Comparison of ENCODE assay signal across 17 cellular contexts in genomic region chr21:42563261-42564045, GRCh38. TPM values are rescaled to one million over a fixed set of nuclear protein-coding genes. Genes with fewer than 3 reads are reported as not detected.
DNase-seq lines count a peak whose midpoint lies in the region; ATAC-seq, FAIRE-seq and TF ChIP-seq lines count a peak whose summit lies in the region.
"Had no signal": no experiment of that assay in that cellular context is flagged by ENCODE, and none has a peak within 500 bp of the region (broad histone marks: within the 10 kb centered on the region; RNA-seq: fewer than 3 reads in every experiment).

No MANE protein-coding gene starts in this region.

- H3K27me3 ChIP-seq in K562 (ENCODE audit: control insufficient read depth in 2 of 2, insufficient read depth in 2 of 2, low read length in 2 of 2): peaks cover 17 to 65% of the 10 kb centered on the region in 2 experiments
- H3K27me3 ChIP-seq in spleen (replicated peaks in 1 of 7): no peaks in the 10 kb centered on the region

- CTCF ChIA-PET in K562 (lab: Yijun Ruan, JAX; ENCODE audit: low intra/inter-chr PET ratio): no interaction called here

- DNase-seq in activated CD4-positive, CD25-positive, alpha-beta regulatory T cell treated with anti-CD3 and anti-CD28 coated beads, Interleukin-2, amount 50 U/mL, for 72 hours: peak; percentile 13
- no peak for DNase-seq in activated CD4-positive, CD25-positive, alpha-beta regulatory T cell (lab: John Stamatoyannopoulos, UW)
- DNase-seq in K562 (ENCODE audit: extremely low read depth in 1 of 4, low spot score in 3 of 4) (peak in 2 of 4 experiments; percentile 50 to 56), kidney (peak; percentile 52), spleen (peak; percentile 57), KBM-7 (no peak)
- DNase-seq: activated B cell treated with CpG ODN at 0.5 μM for 24 hours; effector CD4-positive, alpha-beta T cell; GDM1; left ventricle myocardium inferior; MM.1S; trophoblast cell had no signal

- ATAC-seq in K562: peak; percentile 22; the same call in 2 of the 3 replicates
- ATAC-seq in GM21529 (IDR thresholded peaks at IDR 0.05; ENCODE audit: unreplicated experiment): no peak
- no peak for ATAC-seq in GM21825 (IDR thresholded peaks at IDR 0.05; ENCODE audit: unreplicated experiment)
- ATAC-seq: GM12878, Right ventricle myocardium inferior had no signal

- no peak overlapping the region for H2AFZ ChIP-seq in K562 (ENCODE audit: low read depth, low read length)

- no peak overlapping the region for H3K4me2 ChIP-seq in K562 (ENCODE audit: insufficient read depth, low read length)

- H3K9me3 ChIP-seq in K562 (replicated peaks; ENCODE audit: control insufficient read depth, insufficient read depth, low read depth, low read length) (no peaks in the 10 kb centered on the region), kidney (ENCODE audit: control insufficient read depth in 1 of 2, low read length in 2 of 2) (no peaks in the 10 kb centered on the region), spleen (no peaks in the 10 kb centered on the region)
- H3K9me3 ChIP-seq: left ventricle myocardium inferior had no signal

- TF ChIP-seq POLR2A in K562 (conservative IDR thresholded peaks at IDR 0.05) (no peak), spleen (IDR thresholded peaks at IDR 0.05) (no peak)

- in situ Hi-C loops in K562 (cut with MboI) (no loop called here), KBM-7 (cut with MboI; ENCODE audit: low pct_unique_long_range_greater_than_20kb, low sequenced_read_pairs) (loop anchor here (25.0 kb wide), 1 partner anchor 99 kb away; the partner anchor contains the start of gene PDE9A)

- 19% methylated on average over 23 of the region's 23 CpGs for WGBS in K562 (ENCODE audit: insufficient coverage, low coverage, missing lambda C conversion rate)
- 86 to 92% (median 88%) methylated on average over 20 to 23 of the region's 23 CpGs for WGBS in spleen, 5 donors

- TF ChIP-seq CTCF in K562 (IDR thresholded peaks at IDR 0.05 in 2 of 3, conservative IDR thresholded peaks at IDR 0.05 in 1 of 3; ENCODE audit: insufficient read depth in 2 of 3, low read depth in 1 of 3, low read length in 3 of 3): peak in 2 of 3 experiments; percentile 9 to 33; a peak in 1 of 6 replicates
- no peak for TF ChIP-seq CTCF in kidney (IDR thresholded peaks at IDR 0.05; ENCODE audit: borderline replicate concordance, extremely low read depth, insufficient read depth)
- TF ChIP-seq CTCF in spleen (IDR thresholded peaks at IDR 0.05 in 8 of 11, conservative IDR thresholded peaks at IDR 0.05 in 3 of 11): no peak

- intact Hi-C loops in K562 (cut with micrococcal nuclease) (no loop called here), kidney (cut with DNase I) (no loop called here), spleen (cut with DNase I; ENCODE audit: low total_unique reads) (no loop called here)

- H3K9ac ChIP-seq in K562 (ENCODE audit: insufficient read depth in 1 of 2, low read depth in 2 of 2, low read length in 2 of 2) (no peak overlapping the region), kidney (ENCODE audit: low read length in 2 of 2) (no peak overlapping the region)

- H3K36me3 ChIP-seq in K562 (ENCODE audit: control insufficient read depth, insufficient read depth, low read length) (no peaks in the 10 kb centered on the region), kidney (ENCODE audit: control insufficient read depth in 1 of 2, insufficient read depth in 2 of 2, low read length in 2 of 2) (no peaks in the 10 kb centered on the region), spleen (peaks cover 0 to 100% (median 79%) of the 10 kb centered on the region in 6 donors)

- H3K4me3 ChIP-seq in K562 (no peak overlapping the region), kidney (ENCODE audit: low read length in 2 of 2) (no peak overlapping the region), spleen (no peak overlapping the region)
- H3K4me3 ChIP-seq: GM12878, left ventricle myocardium inferior had no signal

- no peaks in the 10 kb centered on the region for H3K79me2 ChIP-seq in K562 (ENCODE audit: control insufficient read depth, insufficient read depth, low read length)

- BruUV-seq in K562 (replicated peaks; lab: Mats Ljungman, UMichigan): no TSS peak

- no peaks in the 10 kb centered on the region for H4K20me1 ChIP-seq in K562 (replicated peaks; ENCODE audit: control insufficient read depth, insufficient read depth, low read length)

- POLR2A ChIA-PET in K562 (lab: Yijun Ruan, JAX): interaction anchor here (0.6 to 1.6 kb wide), 6 partner anchors 8 to 275 kb away, joined by 3 to 5 read pairs (median 4); no protein-coding TSS in a partner anchor

- H3K27ac ChIP-seq in K562 (ENCODE audit: extremely low read depth, low read depth, low read length) (no peak overlapping the region), kidney (ENCODE audit: low read depth in 2 of 2, low read length in 2 of 2) (no peak overlapping the region), spleen (no peak overlapping the region)
- H3K27ac ChIP-seq: 22Rv1, left ventricle myocardium inferior had no signal

- H3K9me1 ChIP-seq in K562 (ENCODE audit: control insufficient read depth, insufficient read depth, low read length): no peaks in the 10 kb centered on the region

- FAIRE-seq in K562 (lab: Jason Lieb, UNC) (peak; percentile 40), kidney (lab: Jason Lieb, UNC) (no peak)
- FAIRE-seq: GM12878 had no signal

- TF ChIP-seq RAD21 in K562 (CRISPR knock-in tag; conservative IDR thresholded peaks at IDR 0.05 in 1 of 2, IDR thresholded peaks at IDR 0.05 in 1 of 2): no peak

- TF ChIP-seq EP300 in K562 (IDR thresholded peaks at IDR 0.05; ENCODE audit: low read length): no peak

- peaks cover 16 to 33% of the 10 kb centered on the region in 2 experiments; a peak in 4 of 5 replicates for H3K4me1 ChIP-seq in K562 (replicated peaks in 1 of 2; ENCODE audit: control insufficient read depth in 2 of 2, insufficient read depth in 2 of 2, low read length in 2 of 2)
- peaks cover 0 to 7% of the 10 kb centered on the region in 2 donors for H3K4me1 ChIP-seq in kidney (ENCODE audit: control insufficient read depth in 1 of 2, insufficient read depth in 1 of 2, low read depth in 1 of 2, low read length in 2 of 2)
- H3K4me1 ChIP-seq in spleen: peaks cover 0 to 12% (median 0%) of the 10 kb centered on the region in 6 donors
- H3K4me1 ChIP-seq: left ventricle myocardium inferior had no signal

TF ChIP-seq in K562, 482 proteins besides CTCF, POLR2A, EP300 and RAD21:
- 0 out of 2 replicates have a peak, but pooled peaks have one; percentile 10 for TF ChIP-seq BHLHE40 (IDR thresholded peaks at IDR 0.05; ENCODE audit: low read length)
- no peak for TF ChIP-seq ZNF324 (CRISPR knock-in tag; IDR thresholded peaks at IDR 0.05)
- peak; percentile 59 for TF ChIP-seq EGR1 (conservative IDR thresholded peaks at IDR 0.05)
- TF ChIP-seq, protein P1, sequence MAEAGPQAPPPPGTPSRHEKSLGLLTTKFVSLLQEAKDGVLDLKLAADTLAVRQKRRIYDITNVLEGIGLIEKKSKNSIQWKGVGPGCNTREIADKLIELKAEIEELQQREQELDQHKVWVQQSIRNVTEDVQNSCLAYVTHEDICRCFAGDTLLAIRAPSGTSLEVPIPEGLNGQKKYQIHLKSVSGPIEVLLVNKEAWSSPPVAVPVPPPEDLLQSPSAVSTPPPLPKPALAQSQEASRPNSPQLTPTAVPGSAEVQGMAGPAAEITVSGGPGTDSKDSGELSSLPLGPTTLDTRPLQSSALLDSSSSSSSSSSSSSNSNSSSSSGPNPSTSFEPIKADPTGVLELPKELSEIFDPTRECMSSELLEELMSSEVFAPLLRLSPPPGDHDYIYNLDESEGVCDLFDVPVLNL (CRISPR knock-in tag; IDR thresholded peaks at IDR 0.05; ENCODE audit: low read depth): no peak

RNA-seq across cellular contexts. Expression of gene SLC37A1, which starts 49.8 kb away (rescaled TPM):
- total RNA-seq in K562 (2011; cell fraction: chromatin; rRNA removed; ENCODE audit: low replicate concordance): 4.6 and 9.1 TPM in 2 replicates
- total RNA-seq in K562 (2011; cell fraction: nucleolus; rRNA removed): 5.5 and 5.9 TPM in 2 replicates
- total RNA-seq in K562 (2011; cell fraction: nucleoplasm; rRNA removed): 5.6 and 6.5 TPM in 2 replicates
- total RNA-seq in K562 (2014; rRNA removed): 0.33 and 1.4 TPM in 2 replicates
- 0.10 and 0.15 TPM in 2 replicates for total RNA-seq in K562 (2014; rRNA removed; fragmentation: Illumina TruSeq; extraction: Trizol)
- 0.40 and 0.79 TPM in 2 replicates for total RNA-seq in K562 (2015; rRNA removed; fragmentation: Illumina TruSeq; extraction: Trizol)
- total RNA-seq in K562 (2021): 0.40 and 0.60 TPM in 2 replicates
- polyA plus RNA-seq in K562 (2011; rRNA removed): 3.4 and 4.5 TPM in 2 replicates
- polyA plus RNA-seq in K562 (2011; cell fraction: cytosol; rRNA removed): 2.8 and 3.2 TPM in 2 replicates
- polyA plus RNA-seq in K562 (2011; cell fraction: nucleus; rRNA removed): 10.8 and 11.2 TPM in 2 replicates
- 0.43 and 1.8 TPM in 2 replicates for polyA plus RNA-seq in K562 (2012)
- polyA plus RNA-seq in K562 (2014; fragmentation: Illumina TruSeq; extraction: Trizol): 0.45 and 0.65 TPM in 2 replicates
- polyA plus RNA-seq in K562 (2014; fragmentation: Nextera tagmentation; extraction: Ambion mirVana): under 1 TPM; 0.06 to 0.20 TPM
- 0.09 and 0.24 TPM in 2 replicates for polyA plus RNA-seq in K562 (2014; rRNA removed)
- 3.8 and 6.7 TPM in 2 replicates for polyA minus RNA-seq in K562 (2011; rRNA and poly(A)+ RNA removed)
- polyA minus RNA-seq in K562 (2011; cell fraction: cytosol; rRNA and poly(A)+ RNA removed): 2.5 and 2.6 TPM in 2 replicates
- 8.3 and 11.8 TPM in 2 replicates for polyA minus RNA-seq in K562 (2011; cell fraction: nucleus; rRNA and poly(A)+ RNA removed)
- 21.8 TPM for total RNA-seq in kidney
- polyA plus RNA-seq in kidney (ENCODE audit: insufficient read depth, low read depth, low replicate concordance): 3.4 TPM
- 10 to 100 TPM; 20.9 to 31.4 (median 24.5) TPM for total RNA-seq in spleen
- 10 to 100 TPM in 1 of 3 donors, 1 to 10 TPM in 2; 6.9 to 12.0 (median 9.5) TPM for polyA plus RNA-seq in spleen

Comparison
In these comparisons a context has a peak if more than half of its experiments do, and no peak if none do; other contexts are left out.
1. DNase-seq: peak in activated CD4-positive, CD25-positive, alpha-beta regulatory T cell treated with anti-CD3 and anti-CD28 coated beads, Interleukin-2, amount 50 U/mL, for 72 hours (single experiment), kidney (single experiment) and spleen (single experiment); none in activated CD4-positive, CD25-positive, alpha-beta regulatory T cell (0 of 4) and KBM-7 (single experiment).
2. CTCF ChIP-seq: peak in K562 (2 of 3); none in kidney (single experiment) and spleen (0 of 11).